14 cellular contexts compared by ENCODE assay signal in genomic region chr10:61894150-61894549, GRCh38.
DNase-seq lines count a peak whose midpoint lies in the region; ATAC-seq lines count a peak whose summit lies in the region.
"Had no signal": no experiment of that assay in that cellular context is flagged by ENCODE, and none has a peak within 500 bp of the region (broad histone marks: within the 10 kb centered on the region; RNA-seq: fewer than 3 reads in every experiment).

No MANE protein-coding gene starts in this region.

- H3K27me3 Mint-ChIP-seq in activated T-cell treated with anti-CD3 and anti-CD28 coated beads, Interleukin-2, amount 50 U/mL, for 24 hours, result no peaks in the 10 kb centered on the region

- ATAC-seq in stimulated activated effector memory CD8-positive, alpha-beta T cell treated with anti-CD3 and anti-CD28 coated beads, Interleukin-12 subunit alpha, Interleukin-12 subunit beta, amount 100 ng/mL, for 72 hours, result peak; percentile 84

- no peaks in the 10 kb centered on the region for H3K9me3 Mint-ChIP-seq in activated T-cell treated with anti-CD3 and anti-CD28 coated beads, Interleukin-2, amount 50 U/mL, for 24 hours
- no peaks in the 10 kb centered on the region for H3K9me3 Mint-ChIP-seq in stimulated activated effector memory CD8-positive, alpha-beta T cell treated with anti-CD3 and anti-CD28 coated beads, Interleukin-12 subunit alpha, Interleukin-12 subunit beta, amount 100 ng/mL, for 72 hours
- H3K9me3 Mint-ChIP-seq: H9 had no signal

- H3K4me3 Mint-ChIP-seq in activated T-cell treated with anti-CD3 and anti-CD28 coated beads, Interleukin-2, amount 50 U/mL, for 24 hours, result peak overlapping the region; percentile 34
- H3K4me3 Mint-ChIP-seq in stimulated activated effector memory CD8-positive, alpha-beta T cell treated with anti-CD3 and anti-CD28 coated beads, Interleukin-12 subunit alpha, Interleukin-12 subunit beta, amount 100 ng/mL, for 72 hours, result no peak overlapping the region
- H3K4me3 Mint-ChIP-seq: H9 had no signal

- H3K4me1 Mint-ChIP-seq in activated T-cell treated with anti-CD3 and anti-CD28 coated beads, Interleukin-2, amount 50 U/mL, for 24 hours (ENCODE audit: low read depth), result peaks cover 42% of the 10 kb centered on the region
- peaks cover 24% of the 10 kb centered on the region for H3K4me1 Mint-ChIP-seq in stimulated activated effector memory CD8-positive, alpha-beta T cell treated with anti-CD3 and anti-CD28 coated beads, Interleukin-12 subunit alpha, Interleukin-12 subunit beta, amount 100 ng/mL, for 72 hours

- peak overlapping the region; percentile 63 for H3K27ac Mint-ChIP-seq in activated T-cell treated with anti-CD3 and anti-CD28 coated beads, Interleukin-2, amount 50 U/mL, for 24 hours
- H3K27ac Mint-ChIP-seq in stimulated activated effector memory CD8-positive, alpha-beta T cell treated with anti-CD3 and anti-CD28 coated beads, Interleukin-12 subunit alpha, Interleukin-12 subunit beta, amount 100 ng/mL, for 72 hours, result peak overlapping the region; percentile 40
- H3K27ac Mint-ChIP-seq: H9 had no signal

- H3K36me3 Mint-ChIP-seq in activated T-cell treated with anti-CD3 and anti-CD28 coated beads, Interleukin-2, amount 50 U/mL, for 24 hours (ENCODE audit: low read depth), result no peaks in the 10 kb centered on the region
- H3K36me3 Mint-ChIP-seq in stimulated activated effector memory CD8-positive, alpha-beta T cell treated with anti-CD3 and anti-CD28 coated beads, Interleukin-12 subunit alpha, Interleukin-12 subunit beta, amount 100 ng/mL, for 72 hours, result peaks cover 5% of the 10 kb centered on the region

- no peak for DNase-seq in activated T-cell treated with anti-CD3 and anti-CD28 coated beads, Interleukin-2, amount 50 U/mL, for 24 hours
- no peak for DNase-seq in activated T-cell treated with anti-CD3 and anti-CD28 coated beads, Interleukin-2, amount 50 U/mL, for 1 hour
- peak; percentile 60 for DNase-seq in stimulated activated CD4-positive, alpha-beta T cell treated with anti-CD3 and anti-CD28 coated beads, Interleukin-4, amount 100 ng/mL, for 24 hours
- no peak for DNase-seq in stimulated activated CD4-positive, alpha-beta T cell treated with anti-CD3 and anti-CD28 coated beads, Interleukin-4, amount 100 ng/mL, for 1 hour
- DNase-seq in amniotic epithelial cell (ENCODE audit: low read depth), result peak; percentile 34
- no peak for DNase-seq in stimulated activated effector memory CD8-positive, alpha-beta T cell treated with anti-CD3 and anti-CD28 coated beads, Interleukin-12 subunit alpha, Interleukin-12 subunit beta, amount 100 ng/mL, for 72 hours (ENCODE audit: low spot score in 2 of 2)
- DNase-seq in DMS153 (lab: John Stamatoyannopoulos, UW), result no peak
- no peak for DNase-seq in NCI-H446 (lab: John Stamatoyannopoulos, UW)
- DNase-seq: AML-193, H9, Karpas-422, NCI-H2029, NCI-H2171 treated with DMSO at 0.1 percent for 48 hours, NCI-H510A had no signal

Comparison
In these comparisons a context has a peak if more than half of its experiments do, and no peak if none do; other contexts are left out.
1. DNase-seq: peak in stimulated activated CD4-positive, alpha-beta T cell treated with anti-CD3 and anti-CD28 coated beads, Interleukin-4, amount 100 ng/mL, for 24 hours (single experiment) and amniotic epithelial cell (single experiment); none in activated T-cell treated with anti-CD3 and anti-CD28 coated beads, Interleukin-2, amount 50 U/mL, for 24 hours (single experiment), activated T-cell treated with anti-CD3 and anti-CD28 coated beads, Interleukin-2, amount 50 U/mL, for 1 hour (single experiment), stimulated activated CD4-positive, alpha-beta T cell treated with anti-CD3 and anti-CD28 coated beads, Interleukin-4, amount 100 ng/mL, for 1 hour (single experiment), stimulated activated effector memory CD8-positive, alpha-beta T cell treated with anti-CD3 and anti-CD28 coated beads, Interleukin-12 subunit alpha, Interleukin-12 subunit beta, amount 100 ng/mL, for 72 hours (0 of 2), DMS153 (single experiment) and NCI-H446 (0 of 2).